ENCODE assay signal across 9 cellular contexts in the genomic region with DNA sequence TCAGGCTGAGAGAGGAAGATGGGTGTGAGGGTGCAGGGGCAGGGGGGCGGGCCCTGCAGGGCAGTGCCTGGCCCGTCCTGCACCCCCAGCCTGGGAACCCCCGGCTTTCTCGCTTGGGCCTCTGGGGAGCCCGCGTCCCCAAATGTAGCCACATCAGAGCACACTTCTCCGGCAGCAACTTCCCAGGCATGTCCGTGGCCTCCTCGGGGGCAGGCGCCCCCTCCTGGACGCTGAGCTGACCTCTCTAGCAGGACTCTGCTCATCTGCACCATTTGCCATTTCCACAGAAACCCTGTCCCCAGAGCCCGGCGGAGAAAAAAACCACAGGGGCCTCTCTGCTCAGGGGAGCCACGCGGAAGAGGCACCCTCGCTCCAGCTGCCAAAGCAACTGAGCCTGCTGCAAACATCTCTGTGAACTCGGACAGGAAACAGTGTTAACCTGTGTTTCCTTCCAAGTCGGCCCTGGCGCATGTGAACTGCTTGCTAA.
DNase-seq lines count a peak whose midpoint lies in the region; ATAC-seq and TF ChIP-seq lines count a peak whose summit lies in the region.
"Had no signal": no experiment of that assay in that cellular context is flagged by ENCODE, and none has a peak within 500 bp of the region (broad histone marks: within the 10 kb centered on the region; RNA-seq: fewer than 3 reads in every experiment).

No MANE protein-coding gene starts in this region.

- no peak for TF ChIP-seq POLR2A in stomach (IDR thresholded peaks at IDR 0.05)

- H3K9me3 Mint-ChIP-seq in HFFc6 (no peaks in the 10 kb centered on the region), neural progenitor cell (no peaks in the 10 kb centered on the region)

- 52 to 71% (median 57%) methylated on average over 15 to 19 of the region's 19 CpGs for WGBS in stomach, 5 donors

- peaks cover 20% of the 10 kb centered on the region for H4K20me1 ChIP-seq in neural progenitor cell (ENCODE audit: low read depth)

- ATAC-seq in GM18498 (IDR thresholded peaks at IDR 0.05; ENCODE audit: unreplicated experiment) = no peak

- no peak overlapping the region for H3K9ac ChIP-seq in neural progenitor cell

- TF ChIP-seq CTCF in GM12875 (IDR thresholded peaks at IDR 0.05; ENCODE audit: borderline replicate concordance, insufficient read depth, low read depth, low read length) (peak; percentile 69), HFFc6 (IDR thresholded peaks at IDR 0.05) (peak; percentile 75), choroid plexus epithelial cell (conservative IDR thresholded peaks at IDR 0.05; ENCODE audit: low read depth, low read length) (peak; percentile 80), neural progenitor cell (IDR thresholded peaks at IDR 0.05) (peak; percentile 75), stomach (IDR thresholded peaks at IDR 0.05) (peak in 2 of 7 experiments; percentile 19 to 24)

- peaks cover 6% of the 10 kb centered on the region for H3K79me2 ChIP-seq in neural progenitor cell (ENCODE audit: low read depth)

- no peak overlapping the region for H3K4me3 ChIP-seq in GM12875 (ENCODE audit: low read depth, low read length)
- H3K4me3 ChIP-seq in choroid plexus epithelial cell (ENCODE audit: low read depth, low read length) = no peak overlapping the region
- H3K4me3 ChIP-seq in neural progenitor cell = no peak overlapping the region
- no peak overlapping the region for H3K4me3 ChIP-seq in stomach
- H3K4me3 ChIP-seq: pancreas had no signal

- TF ChIP-seq EP300 in stomach (IDR thresholded peaks at IDR 0.05) = no peak

- no peaks in the 10 kb centered on the region for H3K27me3 ChIP-seq in neural progenitor cell
- no peaks in the 10 kb centered on the region for H3K27me3 ChIP-seq in stomach
- H3K27me3 ChIP-seq: pancreas had no signal

- intact Hi-C loops in stomach (cut with DNase I; ENCODE audit: low total_unique reads) = no loop called here

- no peak overlapping the region for H3K27ac Mint-ChIP-seq in HFFc6
- no peak overlapping the region for H3K27ac Mint-ChIP-seq in neural progenitor cell

- H2AFZ ChIP-seq in neural progenitor cell (replicated peaks) = no peak overlapping the region

- DNase-seq in HFFc6 = no peak
- DNase-seq in SKM-1 treated with dmso at 0.1 percent for 144 hours (lab: John Stamatoyannopoulos, UW; ENCODE audit: unreplicated experiment) = peak; percentile 54
- peak; percentile 63 for DNase-seq in choroid plexus epithelial cell (ENCODE audit: low read depth)
- DNase-seq in neural progenitor cell (ENCODE audit: low spot score) = peak; percentile 79
- DNase-seq in stomach = no peak
- DNase-seq in HT-29 (ENCODE audit: low spot score) = no peak

- no peaks in the 10 kb centered on the region for H3F3A ChIP-seq in neural progenitor cell (ENCODE audit: low read depth)

- peaks cover 5% of the 10 kb centered on the region; the same call in 1 of the 2 replicates for H3K36me3 Mint-ChIP-seq in HFFc6 (ENCODE audit: low read depth)
- H3K36me3 Mint-ChIP-seq in neural progenitor cell = peaks cover 8% of the 10 kb centered on the region

- peaks cover 18% of the 10 kb centered on the region for H3K4me1 ChIP-seq in neural progenitor cell
- H3K4me1 ChIP-seq in stomach = peaks cover 0 to 22% (median 15%) of the 10 kb centered on the region in 4 donors
- H3K4me1 ChIP-seq: pancreas had no signal

- no peaks in the 10 kb centered on the region for H3K36me3 ChIP-seq in neural progenitor cell
- H3K36me3 ChIP-seq in stomach = peaks cover 0 to 70% (median 57%) of the 10 kb centered on the region in 4 donors

- H3K4me1 Mint-ChIP-seq in HFFc6 (ENCODE audit: low read depth) (no peaks in the 10 kb centered on the region), neural progenitor cell (peaks cover 10% of the 10 kb centered on the region)

- no peak overlapping the region for H3K27ac ChIP-seq in neural progenitor cell
- H3K27ac ChIP-seq in stomach = no peak overlapping the region
- H3K27ac ChIP-seq: pancreas had no signal

- H3K4me3 Mint-ChIP-seq in HFFc6 (no peak overlapping the region), neural progenitor cell (no peak overlapping the region)

- H3K27me3 Mint-ChIP-seq in HFFc6 (ENCODE audit: insufficient read depth) (no peaks in the 10 kb centered on the region), neural progenitor cell (ENCODE audit: insufficient read depth, low read depth) (no peaks in the 10 kb centered on the region)

- no peak overlapping the region for H3K4me2 ChIP-seq in neural progenitor cell

- H3K9me3 ChIP-seq in neural progenitor cell (ENCODE audit: low read depth) (no peaks in the 10 kb centered on the region), stomach (no peaks in the 10 kb centered on the region)
- H3K9me3 ChIP-seq: pancreas had no signal

Comparison
In these comparisons a context has a peak if more than half of its experiments do, and no peak if none do; other contexts are left out.
1. DNase-seq: peak in SKM-1 treated with dmso at 0.1 percent for 144 hours (single experiment), choroid plexus epithelial cell (single experiment) and neural progenitor cell (single experiment); none in HFFc6 (single experiment), stomach (single experiment) and HT-29 (single experiment).